Comparison of ENCODE assay signal across 1 cellular context in the genomic region with DNA sequence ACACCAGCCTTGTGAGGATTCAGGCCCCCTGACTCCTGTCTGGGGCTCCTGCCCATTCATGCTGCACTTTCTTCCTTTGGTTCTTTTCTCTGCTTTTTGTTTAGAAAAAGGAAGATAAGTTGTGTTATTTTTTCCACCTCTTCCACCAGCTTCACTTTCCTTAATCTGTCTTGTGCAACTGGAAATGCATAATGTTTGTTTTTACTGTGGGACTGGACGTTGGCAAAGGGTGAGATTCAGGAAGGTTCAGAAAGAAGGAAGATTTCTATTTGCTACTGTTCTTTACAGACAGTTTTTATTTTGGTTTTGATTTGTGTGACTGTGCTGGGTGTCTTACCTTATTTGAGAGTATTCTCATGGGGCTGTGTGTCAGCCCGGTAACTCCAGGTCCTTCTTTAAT.
TF ChIP-seq lines count a peak whose summit lies in the region.

No MANE protein-coding gene starts in this region.

TF ChIP-seq in GM23338, 12 proteins besides CTCF, POLR2A, EP300 and RAD21 (continued from another document):
- no peak for TF ChIP-seq ZNF331 (CRISPR knock-in tag; IDR thresholded peaks at IDR 0.05; ENCODE audit: low read depth)
- TF ChIP-seq JUNB (IDR thresholded peaks at IDR 0.05; ENCODE audit: unreplicated experiment), result no peak
- TF ChIP-seq, protein P1, sequence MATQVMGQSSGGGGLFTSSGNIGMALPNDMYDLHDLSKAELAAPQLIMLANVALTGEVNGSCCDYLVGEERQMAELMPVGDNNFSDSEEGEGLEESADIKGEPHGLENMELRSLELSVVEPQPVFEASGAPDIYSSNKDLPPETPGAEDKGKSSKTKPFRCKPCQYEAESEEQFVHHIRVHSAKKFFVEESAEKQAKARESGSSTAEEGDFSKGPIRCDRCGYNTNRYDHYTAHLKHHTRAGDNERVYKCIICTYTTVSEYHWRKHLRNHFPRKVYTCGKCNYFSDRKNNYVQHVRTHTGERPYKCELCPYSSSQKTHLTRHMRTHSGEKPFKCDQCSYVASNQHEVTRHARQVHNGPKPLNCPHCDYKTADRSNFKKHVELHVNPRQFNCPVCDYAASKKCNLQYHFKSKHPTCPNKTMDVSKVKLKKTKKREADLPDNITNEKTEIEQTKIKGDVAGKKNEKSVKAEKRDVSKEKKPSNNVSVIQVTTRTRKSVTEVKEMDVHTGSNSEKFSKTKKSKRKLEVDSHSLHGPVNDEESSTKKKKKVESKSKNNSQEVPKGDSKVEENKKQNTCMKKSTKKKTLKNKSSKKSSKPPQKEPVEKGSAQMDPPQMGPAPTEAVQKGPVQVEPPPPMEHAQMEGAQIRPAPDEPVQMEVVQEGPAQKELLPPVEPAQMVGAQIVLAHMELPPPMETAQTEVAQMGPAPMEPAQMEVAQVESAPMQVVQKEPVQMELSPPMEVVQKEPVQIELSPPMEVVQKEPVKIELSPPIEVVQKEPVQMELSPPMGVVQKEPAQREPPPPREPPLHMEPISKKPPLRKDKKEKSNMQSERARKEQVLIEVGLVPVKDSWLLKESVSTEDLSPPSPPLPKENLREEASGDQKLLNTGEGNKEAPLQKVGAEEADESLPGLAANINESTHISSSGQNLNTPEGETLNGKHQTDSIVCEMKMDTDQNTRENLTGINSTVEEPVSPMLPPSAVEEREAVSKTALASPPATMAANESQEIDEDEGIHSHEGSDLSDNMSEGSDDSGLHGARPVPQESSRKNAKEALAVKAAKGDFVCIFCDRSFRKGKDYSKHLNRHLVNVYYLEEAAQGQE (IDR thresholded peaks at IDR 0.05; ENCODE audit: unreplicated experiment), result no peak
- TF ChIP-seq ETS1 (IDR thresholded peaks at IDR 0.05), result no peak
- no peak for TF ChIP-seq STAT1 (IDR thresholded peaks at IDR 0.05; ENCODE audit: unreplicated experiment)
- TF ChIP-seq POLR2AphosphoS5 (IDR thresholded peaks at IDR 0.05; ENCODE audit: low read depth), result no peak
- no peak for TF ChIP-seq EZH2 (IDR thresholded peaks at IDR 0.05; ENCODE audit: low read depth, unreplicated experiment)
